ENCODE assay signal across 21 cellular contexts in the genomic region with DNA sequence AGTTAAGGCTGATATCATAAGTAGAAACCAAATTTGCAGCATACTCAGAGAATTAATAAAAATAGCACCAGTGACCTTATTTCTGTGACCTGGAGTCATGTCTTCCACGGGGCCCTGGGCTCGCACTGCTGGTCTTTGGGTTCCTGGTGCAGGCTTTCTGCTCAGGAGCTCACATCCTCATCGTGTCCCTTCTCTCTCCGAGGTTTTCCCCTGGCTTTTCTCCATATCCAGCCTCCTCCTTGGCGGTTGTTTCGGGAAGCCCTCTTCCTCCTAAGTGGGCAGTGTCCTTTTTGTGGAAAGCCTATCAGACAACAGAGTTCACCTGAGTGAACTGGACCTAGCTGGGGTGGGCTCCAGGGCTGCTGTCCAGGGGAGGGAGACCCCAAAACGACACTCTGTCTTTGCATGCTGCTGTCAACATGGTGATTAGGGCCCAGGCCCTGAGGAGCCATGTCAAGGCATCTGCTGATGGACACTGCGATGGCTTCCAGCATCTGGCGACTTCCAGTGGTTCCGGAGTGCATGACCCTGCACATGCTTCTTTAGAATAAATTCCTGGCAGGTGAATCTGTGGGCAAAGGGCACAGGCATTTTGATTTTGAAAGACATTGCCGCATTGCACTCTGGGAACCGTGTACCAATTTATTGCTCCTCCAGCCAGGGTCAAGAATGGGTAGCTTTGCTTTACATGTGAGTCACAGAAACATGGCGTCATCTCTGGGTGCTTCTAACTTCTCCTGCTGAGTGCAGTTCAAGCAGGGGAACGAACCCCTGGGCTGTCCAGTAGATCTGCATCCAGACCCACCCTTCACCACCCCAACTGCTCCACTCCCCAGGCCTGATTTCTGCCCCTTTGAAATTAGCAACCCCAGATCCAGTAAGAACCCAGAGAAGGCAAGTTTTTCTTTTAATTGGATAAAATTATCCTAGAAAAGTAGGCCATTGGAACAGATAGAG.
DNase-seq lines count a peak whose midpoint lies in the region; ATAC-seq and TF ChIP-seq lines count a peak whose summit lies in the region.
"Had no signal": no experiment of that assay in that cellular context is flagged by ENCODE, and none has a peak within 500 bp of the region (broad histone marks: within the 10 kb centered on the region; RNA-seq: fewer than 3 reads in every experiment).

No MANE protein-coding gene starts in this region.

- no peaks in the 10 kb centered on the region for H3K9me3 ChIP-seq in H9 (ENCODE audit: control insufficient read depth, low read depth, low read length)
- H3K9me3 ChIP-seq: body of pancreas, stomach had no signal

- H3K56ac ChIP-seq in H9 (ENCODE audit: insufficient read length, low read depth, low read length) = no peak overlapping the region

- H3K4me3 Mint-ChIP-seq in activated CD8-positive, alpha-beta memory T cell treated with anti-CD3 and anti-CD28 coated beads, Interleukin-2, amount 10 ng/mL, durations not matched to agents 7 days and 5 days = no peak overlapping the region
- no peak overlapping the region for H3K4me3 Mint-ChIP-seq in H9
- H3K4me3 Mint-ChIP-seq: activated naive CD4-positive, alpha-beta T cell treated with anti-CD3 and anti-CD28 coated beads, Interleukin-2, amount 50 U/mL, for 24 hours; CD8-positive, alpha-beta T cell; dendritic cell treated with granulocyte-macrophage colony-stimulating factor and Interleukin-4, amounts not matched to agents 40 ng/mL and 50 ng/mL, for 4 days; immature natural killer cell; memory B cell; nephron progenitor cell; T-cell had no signal

- H4K20me1 ChIP-seq in H9 (ENCODE audit: control insufficient read depth, insufficient read depth, insufficient read length) = no peaks in the 10 kb centered on the region

- no peak overlapping the region for H2BK15ac ChIP-seq in H9 (ENCODE audit: low read depth, low read length)

- DNase-seq in activated CD8-positive, alpha-beta memory T cell treated with anti-CD3 and anti-CD28 coated beads for 24 hours = peak; percentile 47
- DNase-seq in activated CD8-positive, alpha-beta memory T cell treated with anti-CD3 and anti-CD28 coated beads, Interleukin-2, amount 10 ng/mL, durations not matched to agents 7 days and 5 days = no peak
- DNase-seq in H9 (peak; percentile 20), ecto neural progenitor cell (ENCODE audit: low spot score) (peak; percentile 33), posterior vena cava (ENCODE audit: low spot score) (peak; percentile 78), NCI-H187 treated with DMSO at 0.1 percent for 48 hours (lab: John Stamatoyannopoulos, UW) (no peak), AG08396 (ENCODE audit: low spot score) (no peak)
- DNase-seq: ACHN; CD8-positive, alpha-beta T cell; DMS79 treated with DMSO at 0.1 percent for 48 hours; immature natural killer cell; NCI-H446; nephron progenitor cell; stomach had no signal

- no peak overlapping the region for H4K5ac ChIP-seq in H9 (ENCODE audit: insufficient read length, low read depth, low read length)

- WGBS in H9 (ENCODE audit: extremely low coverage, insufficient read length, low lambda C conversion rate) = no CpG with 5 or more reads among the region's 14 CpGs

- no peak overlapping the region for H3K27ac ChIP-seq in H9 (ENCODE audit: insufficient read length, low read depth, low read length)
- H3K27ac ChIP-seq: body of pancreas, stomach, VCaP had no signal

- H4K91ac ChIP-seq in H9 (ENCODE audit: insufficient read length, low read depth, low read length) = no peak overlapping the region

- no peak overlapping the region for H2BK120ac ChIP-seq in H9 (ENCODE audit: low read depth, low read length, poor library complexity, severe bottlenecking)

- no peak overlapping the region for H2AK5ac ChIP-seq in H9 (ENCODE audit: insufficient read length, low read length)

- H2AFZ ChIP-seq in H9 (ENCODE audit: low read length) = no peak overlapping the region

- H3K27me3 ChIP-seq in H9 (ENCODE audit: insufficient read depth, low read length) = no peaks in the 10 kb centered on the region
- H3K27me3 ChIP-seq: body of pancreas, stomach had no signal

- no peak for ATAC-seq in activated CD8-positive, alpha-beta memory T cell treated with anti-CD3 and anti-CD28 coated beads, Interleukin-2, amount 10 ng/mL, durations not matched to agents 7 days and 5 days
- no peak for ATAC-seq in GM21423 (IDR thresholded peaks at IDR 0.05; ENCODE audit: unreplicated experiment)
- ATAC-seq: body of pancreas; CD8-positive, alpha-beta T cell; T-cell had no signal

- no peaks in the 10 kb centered on the region for H3K4me1 ChIP-seq in H9 (ENCODE audit: insufficient read depth, low read length)
- H3K4me1 ChIP-seq: body of pancreas had no signal

- H3K79me2 ChIP-seq in H9 (ENCODE audit: insufficient read depth, low read length) = no peaks in the 10 kb centered on the region

- H3K23me2 ChIP-seq in H9 (ENCODE audit: insufficient read length, low read depth, low read length, poor library complexity, severe bottlenecking) = no peaks in the 10 kb centered on the region

- no peak for TF ChIP-seq CTCF in H9 (conservative IDR thresholded peaks at IDR 0.05)

- no peak overlapping the region for H2BK12ac ChIP-seq in H9 (ENCODE audit: insufficient read length, low read depth, low read length)

- CTCF ChIA-PET in activated CD8-positive, alpha-beta memory T cell treated with anti-CD3 and anti-CD28 coated beads, Interleukin-2, amount 10 ng/mL, durations not matched to agents 7 days and 5 days (lab: Charles Lee) = no interaction called here

- no peak overlapping the region for H2BK20ac ChIP-seq in H9 (ENCODE audit: low read depth, low read length, poor library complexity, severe bottlenecking)

- intact Hi-C loops in posterior vena cava (cut with DNase I) = loop anchor here in 1 of 2 donors (5.0 kb wide), 1 partner anchor 638 kb away; no protein-coding TSS in a partner anchor

- no peaks in the 10 kb centered on the region for H3K9me3 Mint-ChIP-seq in activated CD8-positive, alpha-beta memory T cell treated with anti-CD3 and anti-CD28 coated beads, Interleukin-2, amount 10 ng/mL, durations not matched to agents 7 days and 5 days (ENCODE audit: low read depth)
- H3K9me3 Mint-ChIP-seq in H9 = no peaks in the 10 kb centered on the region
- H3K9me3 Mint-ChIP-seq: activated naive CD4-positive, alpha-beta T cell treated with anti-CD3 and anti-CD28 coated beads, Interleukin-2, amount 50 U/mL, for 24 hours; CD8-positive, alpha-beta T cell; dendritic cell treated with granulocyte-macrophage colony-stimulating factor and Interleukin-4, amounts not matched to agents 40 ng/mL and 50 ng/mL, for 4 days; immature natural killer cell; memory B cell; nephron progenitor cell; T-cell had no signal

- H3K27me3 Mint-ChIP-seq in activated CD8-positive, alpha-beta memory T cell treated with anti-CD3 and anti-CD28 coated beads, Interleukin-2, amount 10 ng/mL, durations not matched to agents 7 days and 5 days = no peaks in the 10 kb centered on the region
- peaks cover 1% of the 10 kb centered on the region for H3K27me3 Mint-ChIP-seq in H9 (ENCODE audit: low read depth)
- H3K27me3 Mint-ChIP-seq: activated naive CD4-positive, alpha-beta T cell treated with anti-CD3 and anti-CD28 coated beads, Interleukin-2, amount 50 U/mL, for 24 hours had no signal

- peaks cover 29% of the 10 kb centered on the region for H3K4me1 Mint-ChIP-seq in activated CD8-positive, alpha-beta memory T cell treated with anti-CD3 and anti-CD28 coated beads, Interleukin-2, amount 10 ng/mL, durations not matched to agents 7 days and 5 days
- H3K4me1 Mint-ChIP-seq in H9 = no peaks in the 10 kb centered on the region

- H3K14ac ChIP-seq in H9 (ENCODE audit: insufficient read depth, low read length) = no peak overlapping the region

- H3K4me2 ChIP-seq in H9 (ENCODE audit: insufficient read depth, insufficient read length, low read length) = no peak overlapping the region

- H3K18ac ChIP-seq in H9 (ENCODE audit: insufficient read length, low read depth, low read length) = no peak overlapping the region

- no peaks in the 10 kb centered on the region for H3K79me1 ChIP-seq in H9 (ENCODE audit: insufficient read depth, low read depth, low read length, poor library complexity, severe bottlenecking)

- no peak overlapping the region for H3K23ac ChIP-seq in H9 (ENCODE audit: insufficient read length, low read depth, low read length)

- H3T11ph ChIP-seq in H9 (ENCODE audit: low read length) = no peak overlapping the region

- H3K36me3 Mint-ChIP-seq in activated CD8-positive, alpha-beta memory T cell treated with anti-CD3 and anti-CD28 coated beads, Interleukin-2, amount 10 ng/mL, durations not matched to agents 7 days and 5 days = no peaks in the 10 kb centered on the region
- H3K36me3 Mint-ChIP-seq in H9 (ENCODE audit: insufficient read depth in 1 of 3, low read depth in 3 of 3) = no peaks in the 10 kb centered on the region
- H3K36me3 Mint-ChIP-seq: activated naive CD4-positive, alpha-beta T cell treated with anti-CD3 and anti-CD28 coated beads, Interleukin-2, amount 50 U/mL, for 24 hours; CD8-positive, alpha-beta T cell; immature natural killer cell; memory B cell; T-cell had no signal

- H4K8ac ChIP-seq in H9 (replicated peaks; ENCODE audit: insufficient read length, low read depth, low read length) = no peak overlapping the region

- H3K9ac ChIP-seq in H9 (ENCODE audit: extremely low read depth, insufficient read length, low read length) = no peak overlapping the region

- H2BK5ac ChIP-seq in H9 (ENCODE audit: insufficient read length, low read length) = no peak overlapping the region

- H3K27ac Mint-ChIP-seq in activated CD8-positive, alpha-beta memory T cell treated with anti-CD3 and anti-CD28 coated beads, Interleukin-2, amount 10 ng/mL, durations not matched to agents 7 days and 5 days = no peak overlapping the region
- H3K27ac Mint-ChIP-seq in H9 = no peak overlapping the region
- H3K27ac Mint-ChIP-seq: activated naive CD4-positive, alpha-beta T cell treated with anti-CD3 and anti-CD28 coated beads, Interleukin-2, amount 50 U/mL, for 24 hours; CD8-positive, alpha-beta T cell; dendritic cell treated with granulocyte-macrophage colony-stimulating factor and Interleukin-4, amounts not matched to agents 40 ng/mL and 50 ng/mL, for 4 days; immature natural killer cell; memory B cell; nephron progenitor cell; T-cell had no signal

- no peak overlapping the region for H3K4ac ChIP-seq in H9 (ENCODE audit: low read depth, low read length)

Comparison
In these comparisons a context has a peak if more than half of its experiments do, and no peak if none do; other contexts are left out.
1. DNase-seq: peak in activated CD8-positive, alpha-beta memory T cell treated with anti-CD3 and anti-CD28 coated beads for 24 hours (single experiment), H9 (single experiment), ecto neural progenitor cell (single experiment) and posterior vena cava (single experiment); none in activated CD8-positive, alpha-beta memory T cell treated with anti-CD3 and anti-CD28 coated beads, Interleukin-2, amount 10 ng/mL, durations not matched to agents 7 days and 5 days (single experiment), NCI-H187 treated with DMSO at 0.1 percent for 48 hours (single experiment) and AG08396 (single experiment).